ENCODE assay signal across 8 cellular contexts in the genomic region with DNA sequence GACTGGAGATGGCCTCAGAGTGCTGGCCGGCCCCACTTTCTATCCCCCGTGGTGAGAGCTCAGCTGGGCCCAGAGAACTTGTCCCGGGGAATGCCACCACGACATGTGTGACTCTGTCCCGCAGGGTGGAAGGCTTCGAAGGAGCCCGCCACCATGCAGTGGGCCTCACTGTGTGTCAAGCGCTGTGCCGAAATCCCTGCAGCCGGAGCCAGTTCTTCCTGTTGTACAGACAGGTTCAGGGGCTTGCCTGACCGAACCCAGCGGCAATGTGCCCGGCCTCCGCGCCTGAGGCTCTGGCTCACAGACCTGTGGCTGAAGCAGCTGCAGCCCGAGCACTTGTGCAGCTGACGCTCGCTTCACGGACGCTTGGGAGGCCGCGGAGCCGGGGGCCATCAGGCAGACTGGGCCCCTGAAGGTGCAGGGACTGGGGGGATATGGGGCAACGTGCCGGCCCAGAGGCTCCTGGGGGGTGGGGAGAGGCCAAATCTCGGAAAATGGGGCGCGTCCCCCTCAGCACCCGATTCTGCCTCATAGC. TPM values are rescaled to one million over a fixed set of nuclear protein-coding genes. Genes with fewer than 3 reads are reported as not detected.
DNase-seq lines count a peak whose midpoint lies in the region; ATAC-seq and TF ChIP-seq lines count a peak whose summit lies in the region.

No MANE protein-coding gene starts in this region.

- no peaks in the 10 kb centered on the region for H3K79me2 ChIP-seq in mesendoderm (ENCODE audit: control insufficient read depth, insufficient read depth, low read length)

- H3K36me3 ChIP-seq in HAP-1 (replicated peaks): no peaks in the 10 kb centered on the region
- no peaks in the 10 kb centered on the region for H3K36me3 ChIP-seq in effector memory CD4-positive, alpha-beta T cell (ENCODE audit: control insufficient read depth, insufficient read depth, low read length)
- H3K36me3 ChIP-seq in mesendoderm (ENCODE audit: control insufficient read depth, insufficient read depth, low read length): no peaks in the 10 kb centered on the region
- H3K36me3 ChIP-seq in tibial nerve: peaks cover 0 to 3% (median 0%) of the 10 kb centered on the region in 3 donors

- H3K18ac ChIP-seq in mesendoderm (ENCODE audit: low read length): peak overlapping the region; percentile 64

- no peak for ATAC-seq in HG03175 (IDR thresholded peaks at IDR 0.05; ENCODE audit: unreplicated experiment)

- H3K79me1 ChIP-seq in mesendoderm (ENCODE audit: low read length): no peaks in the 10 kb centered on the region

- no peaks in the 10 kb centered on the region for H3K9me3 Mint-ChIP-seq in T-helper 2 cell treated with Interferon-gamma antibody and Interleukin-4, amounts not matched to agents 5 μg/mL and 100 μg/mL, for 36 hours

- peak overlapping the region; percentile 92 for H3K4me2 ChIP-seq in mesendoderm (ENCODE audit: low read length)

- peak overlapping the region; percentile 97 for H3K9ac ChIP-seq in mesendoderm (ENCODE audit: low read length)

- H3K4me1 ChIP-seq in HAP-1 (peaks cover 8% of the 10 kb centered on the region), mesendoderm (ENCODE audit: control insufficient read depth, low read depth, low read length) (peaks cover 4% of the 10 kb centered on the region), tibial nerve (peaks cover 0 to 58% (median 33%) of the 10 kb centered on the region in 4 donors)
- H3K4me1 ChIP-seq in effector memory CD4-positive, alpha-beta T cell (ENCODE audit: control insufficient read depth, insufficient read depth, low read length, poor library complexity, severe bottlenecking): peaks cover 12% of the 10 kb centered on the region

- no peak overlapping the region for H3K4ac ChIP-seq in mesendoderm (ENCODE audit: low read depth, low read length)

- peaks cover 9% of the 10 kb centered on the region for H3K4me1 Mint-ChIP-seq in T-helper 2 cell treated with Interferon-gamma antibody and Interleukin-4, amounts not matched to agents 5 μg/mL and 100 μg/mL, for 36 hours (ENCODE audit: low read depth)

- no peaks in the 10 kb centered on the region for H3K27me3 Mint-ChIP-seq in T-helper 2 cell treated with Interferon-gamma antibody and Interleukin-4, amounts not matched to agents 5 μg/mL and 100 μg/mL, for 36 hours (ENCODE audit: low read depth)

- H3K27ac ChIP-seq in effector memory CD4-positive, alpha-beta T cell (ENCODE audit: insufficient read depth, low read length, poor library complexity, severe bottlenecking): peak overlapping the region; percentile 32
- H3K27ac ChIP-seq in mesendoderm (ENCODE audit: low read depth, low read length) (no peak overlapping the region), tibial nerve (peak overlapping the region; percentile 32 to 96 (median 85))

- TF ChIP-seq CTCF in AG09309 (IDR thresholded peaks at IDR 0.05; ENCODE audit: control insufficient read depth, insufficient read depth, low read depth, low read length, missing control alignments): no peak
- TF ChIP-seq CTCF in tibial nerve (IDR thresholded peaks at IDR 0.05): no peak

- TF ChIP-seq POLR2A in tibial nerve (IDR thresholded peaks at IDR 0.05): no peak

- H2AK5ac ChIP-seq in mesendoderm (ENCODE audit: low read length): no peak overlapping the region

- peak overlapping the region; percentile 31 for H4K8ac ChIP-seq in mesendoderm (ENCODE audit: low read depth, low read length)

- no peak overlapping the region for H2BK5ac ChIP-seq in mesendoderm (ENCODE audit: low read length)

- H3K27me3 ChIP-seq in HAP-1 (ENCODE audit: low read depth): no peaks in the 10 kb centered on the region
- no peaks in the 10 kb centered on the region for H3K27me3 ChIP-seq in effector memory CD4-positive, alpha-beta T cell (replicated peaks; ENCODE audit: control insufficient read depth, insufficient read depth, low read length, poor library complexity, severe bottlenecking)
- H3K27me3 ChIP-seq in mesendoderm (ENCODE audit: insufficient read depth, low read length, poor library complexity): no peaks in the 10 kb centered on the region
- H3K27me3 ChIP-seq in tibial nerve: no peaks in the 10 kb centered on the region

- no peak for DNase-seq in AG09309 (ENCODE audit: low read depth)
- DNase-seq in HAP-1 (ENCODE audit: low spot score in 2 of 2): peak in 1 of 2 experiments; percentile 58
- DNase-seq in T-helper 2 cell treated with Interferon-gamma antibody and Interleukin-4, amounts not matched to agents 5 μg/mL and 100 μg/mL, for 36 hours (ENCODE audit: low spot score): peak; percentile 15
- DNase-seq in effector memory CD4-positive, alpha-beta T cell: no peak
- DNase-seq in mesendoderm: peak; percentile 53
- no peak for DNase-seq in tibial nerve (ENCODE audit: low spot score in 2 of 2)
- DNase-seq in 8988T: no peak

- H3K4me3 ChIP-seq in AG09309 (ENCODE audit: control insufficient read depth, low read depth, low read length) (peak overlapping the region; percentile 86), HAP-1 (peak overlapping the region; percentile 70), mesendoderm (ENCODE audit: low read length) (peak overlapping the region; percentile 90), tibial nerve (peak overlapping the region; percentile 50 to 78 (median 64))
- H3K4me3 ChIP-seq in effector memory CD4-positive, alpha-beta T cell (ENCODE audit: insufficient read depth, low read depth, low read length, poor library complexity, severe bottlenecking): peak overlapping the region; percentile 65

- peak overlapping the region; percentile 98 for H3K56ac ChIP-seq in mesendoderm (ENCODE audit: low read length)

- TF ChIP-seq EP300 in tibial nerve (IDR thresholded peaks at IDR 0.05): no peak

- H2BK120ac ChIP-seq in mesendoderm (ENCODE audit: low read depth, low read length): no peak overlapping the region

- H3K27ac Mint-ChIP-seq in T-helper 2 cell treated with Interferon-gamma antibody and Interleukin-4, amounts not matched to agents 5 μg/mL and 100 μg/mL, for 36 hours: peak overlapping the region; percentile 32

- no peak overlapping the region for H2BK15ac ChIP-seq in mesendoderm (replicated peaks; ENCODE audit: low read depth)

- H3K4me3 Mint-ChIP-seq in T-helper 2 cell treated with Interferon-gamma antibody and Interleukin-4, amounts not matched to agents 5 μg/mL and 100 μg/mL, for 36 hours: peak overlapping the region; percentile 84

- H3K36me3 Mint-ChIP-seq in T-helper 2 cell treated with Interferon-gamma antibody and Interleukin-4, amounts not matched to agents 5 μg/mL and 100 μg/mL, for 36 hours (ENCODE audit: low read depth): peaks cover 3% of the 10 kb centered on the region

- H4K5ac ChIP-seq in mesendoderm (ENCODE audit: low read length): no peak overlapping the region

- H3K9me3 ChIP-seq in HAP-1 (no peaks in the 10 kb centered on the region), tibial nerve (no peaks in the 10 kb centered on the region)
- H3K9me3 ChIP-seq in effector memory CD4-positive, alpha-beta T cell (ENCODE audit: control insufficient read depth, low read length): no peaks in the 10 kb centered on the region

- H3K23ac ChIP-seq in mesendoderm (ENCODE audit: low read length): peak overlapping the region; percentile 80

- in situ Hi-C loops in HAP-1 (cut with MboI; ENCODE audit: low sequenced_read_pairs): no loop called here

- WGBS in mesendoderm (ENCODE audit: extremely low coverage, insufficient coverage, low lambda C conversion rate): no CpG with 5 or more reads among the region's 29 CpGs
- WGBS in tibial nerve, 2 donors: 8% methylated on average over 8 to 20 of the region's 29 CpGs

RNA-seq across cellular contexts. Expression of a gene that starts 0.7 kb away (rescaled TPM):
- polyA plus RNA-seq in mesendoderm (2013, experiment 1 of 2): 12.7 TPM
- 15.2 TPM for polyA plus RNA-seq in mesendoderm (2013, experiment 2 of 2)
- total RNA-seq in tibial nerve: 10 to 100 TPM; 59.4 to 78.3 (median 67.2) TPM

RNA-seq across cellular contexts. Expression of a gene that starts 30.6 kb away (rescaled TPM):
- 21.9 TPM for polyA plus RNA-seq in mesendoderm (2013, experiment 1 of 2)
- polyA plus RNA-seq in mesendoderm (2013, experiment 2 of 2): 23.7 TPM
- 10 to 100 TPM; 24.3 to 68.1 (median 48.4) TPM for total RNA-seq in tibial nerve

Comparison
In these comparisons a context has a peak if more than half of its experiments do, and no peak if none do; other contexts are left out.
1. DNase-seq: peak in T-helper 2 cell treated with Interferon-gamma antibody and Interleukin-4, amounts not matched to agents 5 μg/mL and 100 μg/mL, for 36 hours (single experiment) and mesendoderm (single experiment); none in AG09309 (single experiment), effector memory CD4-positive, alpha-beta T cell (0 of 3), tibial nerve (0 of 2) and 8988T (single experiment).
2. Peak in every context shown above with its lines, with median percentiles within 50 percentile points of each other: H3K4me3 ChIP-seq.